ENCODE assay signal across 16 cellular contexts in the genomic region with DNA sequence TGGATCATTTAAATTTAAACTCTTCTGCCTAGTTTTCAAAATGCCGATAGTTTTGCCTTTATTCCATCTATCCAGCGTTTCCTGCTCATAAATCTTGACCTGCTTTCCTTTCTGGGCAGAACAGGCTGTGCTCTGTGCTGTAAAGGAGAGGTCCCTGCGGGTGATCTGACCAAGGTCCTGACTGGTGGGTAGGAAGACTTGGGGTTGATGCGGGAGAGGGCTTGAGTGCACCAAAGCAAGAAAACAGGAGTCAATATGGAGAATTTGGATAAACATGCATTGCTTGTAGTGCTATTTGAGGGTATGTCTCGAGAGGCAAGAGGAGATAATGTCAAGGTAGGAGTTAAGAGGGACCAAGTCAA.
DNase-seq lines count a peak whose midpoint lies in the region; ATAC-seq and FAIRE-seq lines count a peak whose summit lies in the region.
"Had no signal": no experiment of that assay in that cellular context is flagged by ENCODE, and none has a peak within 500 bp of the region (broad histone marks: within the 10 kb centered on the region; RNA-seq: fewer than 3 reads in every experiment).

No MANE protein-coding gene starts in this region.

- peak overlapping the region; percentile 99 for H3K27ac ChIP-seq in epithelial cell of prostate
- H3K27ac ChIP-seq: SK-N-MC, VCaP had no signal

- FAIRE-seq in RCC 7860 (lab: Jason Lieb, UNC), result no peak

- ATAC-seq in GM18499 (IDR thresholded peaks at IDR 0.05; ENCODE audit: insufficient read depth, unreplicated experiment) (peak; percentile 6), GM21786 (IDR thresholded peaks at IDR 0.05; ENCODE audit: unreplicated experiment) (peak; percentile 1), HG03378 (IDR thresholded peaks at IDR 0.05; ENCODE audit: unreplicated experiment) (peak; percentile 1)
- ATAC-seq: right cardiac atrium had no signal

- DNase-seq in epithelial cell of prostate (ENCODE audit: low read depth, low spot score) (no peak), NCI-H1105 treated with DMSO at 0.1 percent for 48 hours (lab: John Stamatoyannopoulos, UW) (no peak), glomerular visceral epithelial cell (ENCODE audit: extremely low spot score) (no peak), activated T-cell treated with anti-CD3 and anti-CD28 coated beads for 4 hours (no peak), RCC 7860 (ENCODE audit: low spot score) (no peak)
- DNase-seq: activated T-cell treated with anti-CD3 and anti-CD28 coated beads, Interleukin-2, amount 50 U/mL, for 24 hours; C1 segment of cervical spinal cord; GF-D8; islet precursor cell; NCI-H69; right cardiac atrium had no signal
